ENCODE assay signal across 1 cellular context in the genomic region with DNA sequence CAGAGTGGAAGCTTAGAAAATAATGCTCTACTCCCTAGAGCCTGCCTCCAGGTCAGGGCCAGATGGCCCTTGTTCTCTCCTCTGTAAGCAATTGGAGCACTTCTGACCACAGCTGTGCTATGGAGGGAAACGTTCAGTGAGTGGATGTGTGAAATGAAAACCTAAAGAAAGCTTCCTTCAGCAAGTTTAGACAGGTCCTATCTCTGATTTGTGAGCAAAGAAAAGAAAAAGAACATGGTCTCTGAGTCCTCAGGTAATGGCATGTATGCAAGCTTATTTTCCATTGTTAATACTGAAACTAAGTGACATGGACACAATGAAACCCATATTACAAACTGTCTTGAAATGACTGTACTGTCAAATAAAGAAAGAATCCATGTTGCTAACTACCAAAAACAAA.
TF ChIP-seq lines count a peak whose summit lies in the region.

No MANE protein-coding gene starts in this region.

TF ChIP-seq in GM12878, 131 proteins besides CTCF, POLR2A, EP300 and RAD21 (continued from another document and continues in another):
- TF ChIP-seq, protein P1, sequence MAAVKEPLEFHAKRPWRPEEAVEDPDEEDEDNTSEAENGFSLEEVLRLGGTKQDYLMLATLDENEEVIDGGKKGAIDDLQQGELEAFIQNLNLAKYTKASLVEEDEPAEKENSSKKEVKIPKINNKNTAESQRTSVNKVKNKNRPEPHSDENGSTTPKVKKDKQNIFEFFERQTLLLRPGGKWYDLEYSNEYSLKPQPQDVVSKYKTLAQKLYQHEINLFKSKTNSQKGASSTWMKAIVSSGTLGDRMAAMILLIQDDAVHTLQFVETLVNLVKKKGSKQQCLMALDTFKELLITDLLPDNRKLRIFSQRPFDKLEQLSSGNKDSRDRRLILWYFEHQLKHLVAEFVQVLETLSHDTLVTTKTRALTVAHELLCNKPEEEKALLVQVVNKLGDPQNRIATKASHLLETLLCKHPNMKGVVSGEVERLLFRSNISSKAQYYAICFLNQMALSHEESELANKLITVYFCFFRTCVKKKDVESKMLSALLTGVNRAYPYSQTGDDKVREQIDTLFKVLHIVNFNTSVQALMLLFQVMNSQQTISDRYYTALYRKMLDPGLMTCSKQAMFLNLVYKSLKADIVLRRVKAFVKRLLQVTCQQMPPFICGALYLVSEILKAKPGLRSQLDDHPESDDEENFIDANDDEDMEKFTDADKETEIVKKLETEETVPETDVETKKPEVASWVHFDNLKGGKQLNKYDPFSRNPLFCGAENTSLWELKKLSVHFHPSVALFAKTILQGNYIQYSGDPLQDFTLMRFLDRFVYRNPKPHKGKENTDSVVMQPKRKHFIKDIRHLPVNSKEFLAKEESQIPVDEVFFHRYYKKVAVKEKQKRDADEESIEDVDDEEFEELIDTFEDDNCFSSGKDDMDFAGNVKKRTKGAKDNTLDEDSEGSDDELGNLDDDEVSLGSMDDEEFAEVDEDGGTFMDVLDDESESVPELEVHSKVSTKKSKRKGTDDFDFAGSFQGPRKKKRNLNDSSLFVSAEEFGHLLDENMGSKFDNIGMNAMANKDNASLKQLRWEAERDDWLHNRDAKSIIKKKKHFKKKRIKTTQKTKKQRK (IDR thresholded peaks at IDR 0.05; ENCODE audit: low read depth, low read length) = no peak
- TF ChIP-seq CBFB (IDR thresholded peaks at IDR 0.05; ENCODE audit: low read depth) (no peak), RUNX3 (IDR thresholded peaks at IDR 0.05; ENCODE audit: low read length) (peak; percentile 85), TBL1XR1 (IDR thresholded peaks at IDR 0.05; ENCODE audit: low read depth, low read length) (no peak), ZBED1 (IDR thresholded peaks at IDR 0.05; ENCODE audit: borderline replicate concordance) (peak; percentile 79; the same call in 1 of the 2 replicates), HDAC2 (IDR thresholded peaks at IDR 0.05) (no peak), ZZZ3 (IDR thresholded peaks at IDR 0.05; ENCODE audit: control insufficient read depth, insufficient read length, low read depth) (no peak), BCL11A (IDR thresholded peaks at IDR 0.05; ENCODE audit: low read depth, low read length) (peak; percentile 42; the same call in 1 of the 2 replicates), PAX8 (IDR thresholded peaks at IDR 0.05) (no peak), POU2F2 (IDR thresholded peaks at IDR 0.05; ENCODE audit: borderline replicate concordance, low read depth, low read length) (no peak), POLR2AphosphoS5 (IDR thresholded peaks at IDR 0.05; ENCODE audit: low read length) (no peak), YY1 (IDR thresholded peaks at IDR 0.05; ENCODE audit: low read depth, low read length) (0 out of 2 replicates have a peak, but pooled peaks have one; percentile 11), KDM1A (IDR thresholded peaks at IDR 0.05; ENCODE audit: borderline replicate concordance) (no peak), DPF2 (IDR thresholded peaks at IDR 0.05) (0 out of 2 replicates have a peak, but pooled peaks have one; percentile 16), EZH2 (IDR thresholded peaks at IDR 0.05; ENCODE audit: borderline replicate concordance, control insufficient read depth, low read depth, low read length) (no peak), ATF7 (IDR thresholded peaks at IDR 0.05; ENCODE audit: low read depth) (no peak), ASH2L (IDR thresholded peaks at IDR 0.05; ENCODE audit: borderline replicate concordance, low read depth) (no peak), FOXM1 (IDR thresholded peaks at IDR 0.05; ENCODE audit: low read depth, low read length) (peak; percentile 90), ETV6 (conservative IDR thresholded peaks at IDR 0.05 in 1 of 2, IDR thresholded peaks at IDR 0.05 in 1 of 2; ENCODE audit: borderline replicate concordance in 1 of 2, low read depth in 1 of 2) (peak in 1 of 2 experiments; percentile 74; a peak in 1 of 4 replicates), MXI1 (IDR thresholded peaks at IDR 0.05; ENCODE audit: low read depth, low read length) (no peak), TAF1 (IDR thresholded peaks at IDR 0.05; ENCODE audit: borderline replicate concordance, low read depth, low read length) (no peak), IKZF1 (conservative IDR thresholded peaks at IDR 0.05) (no peak), NFYA (IDR thresholded peaks at IDR 0.05; ENCODE audit: borderline replicate concordance, low read depth, low read length) (no peak), SRF (IDR thresholded peaks at IDR 0.05; ENCODE audit: low read depth in 2 of 2, low read length in 2 of 2) (no peak), YBX1 (IDR thresholded peaks at IDR 0.05) (no peak), CBX3 (IDR thresholded peaks at IDR 0.05; ENCODE audit: borderline replicate concordance, low read depth) (no peak), SIX5 (IDR thresholded peaks at IDR 0.05; ENCODE audit: low read depth, low read length, severe bottlenecking) (no peak), FOXK2 (IDR thresholded peaks at IDR 0.05) (no peak), EGR1 (IDR thresholded peaks at IDR 0.05; ENCODE audit: borderline replicate concordance in 1 of 2, low read depth in 2 of 2, low read length in 2 of 2) (no peak), CEBPB (IDR thresholded peaks at IDR 0.05; ENCODE audit: borderline replicate concordance in 1 of 2, low read depth in 2 of 2, low read length in 2 of 2) (0 out of 4 replicates have a peak, but pooled peaks of 1 of the 2 experiments have one; percentile 22), IKZF2 (IDR thresholded peaks at IDR 0.05) (peak; percentile 37 to 40; a peak in 2 of 4 replicates), HDGF (IDR thresholded peaks at IDR 0.05) (no peak), NR2C2 (IDR thresholded peaks at IDR 0.05; ENCODE audit: borderline replicate concordance, control insufficient read depth, insufficient read length, low read depth) (no peak), BRCA1 (IDR thresholded peaks at IDR 0.05; ENCODE audit: low read depth, low read length) (no peak), TCF7 (IDR thresholded peaks at IDR 0.05; ENCODE audit: borderline replicate concordance) (no peak), SUZ12 (IDR thresholded peaks at IDR 0.05; ENCODE audit: unreplicated experiment) (no peak), FOS (IDR thresholded peaks at IDR 0.05; ENCODE audit: borderline replicate concordance, extremely low read depth, insufficient read length) (no peak)
- TF ChIP-seq, protein P2, sequence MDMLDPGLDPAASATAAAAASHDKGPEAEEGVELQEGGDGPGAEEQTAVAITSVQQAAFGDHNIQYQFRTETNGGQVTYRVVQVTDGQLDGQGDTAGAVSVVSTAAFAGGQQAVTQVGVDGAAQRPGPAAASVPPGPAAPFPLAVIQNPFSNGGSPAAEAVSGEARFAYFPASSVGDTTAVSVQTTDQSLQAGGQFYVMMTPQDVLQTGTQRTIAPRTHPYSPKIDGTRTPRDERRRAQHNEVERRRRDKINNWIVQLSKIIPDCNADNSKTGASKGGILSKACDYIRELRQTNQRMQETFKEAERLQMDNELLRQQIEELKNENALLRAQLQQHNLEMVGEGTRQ (IDR thresholded peaks at IDR 0.05; ENCODE audit: borderline replicate concordance, low read depth, low read length) = no peak
- TF ChIP-seq, protein P3, sequence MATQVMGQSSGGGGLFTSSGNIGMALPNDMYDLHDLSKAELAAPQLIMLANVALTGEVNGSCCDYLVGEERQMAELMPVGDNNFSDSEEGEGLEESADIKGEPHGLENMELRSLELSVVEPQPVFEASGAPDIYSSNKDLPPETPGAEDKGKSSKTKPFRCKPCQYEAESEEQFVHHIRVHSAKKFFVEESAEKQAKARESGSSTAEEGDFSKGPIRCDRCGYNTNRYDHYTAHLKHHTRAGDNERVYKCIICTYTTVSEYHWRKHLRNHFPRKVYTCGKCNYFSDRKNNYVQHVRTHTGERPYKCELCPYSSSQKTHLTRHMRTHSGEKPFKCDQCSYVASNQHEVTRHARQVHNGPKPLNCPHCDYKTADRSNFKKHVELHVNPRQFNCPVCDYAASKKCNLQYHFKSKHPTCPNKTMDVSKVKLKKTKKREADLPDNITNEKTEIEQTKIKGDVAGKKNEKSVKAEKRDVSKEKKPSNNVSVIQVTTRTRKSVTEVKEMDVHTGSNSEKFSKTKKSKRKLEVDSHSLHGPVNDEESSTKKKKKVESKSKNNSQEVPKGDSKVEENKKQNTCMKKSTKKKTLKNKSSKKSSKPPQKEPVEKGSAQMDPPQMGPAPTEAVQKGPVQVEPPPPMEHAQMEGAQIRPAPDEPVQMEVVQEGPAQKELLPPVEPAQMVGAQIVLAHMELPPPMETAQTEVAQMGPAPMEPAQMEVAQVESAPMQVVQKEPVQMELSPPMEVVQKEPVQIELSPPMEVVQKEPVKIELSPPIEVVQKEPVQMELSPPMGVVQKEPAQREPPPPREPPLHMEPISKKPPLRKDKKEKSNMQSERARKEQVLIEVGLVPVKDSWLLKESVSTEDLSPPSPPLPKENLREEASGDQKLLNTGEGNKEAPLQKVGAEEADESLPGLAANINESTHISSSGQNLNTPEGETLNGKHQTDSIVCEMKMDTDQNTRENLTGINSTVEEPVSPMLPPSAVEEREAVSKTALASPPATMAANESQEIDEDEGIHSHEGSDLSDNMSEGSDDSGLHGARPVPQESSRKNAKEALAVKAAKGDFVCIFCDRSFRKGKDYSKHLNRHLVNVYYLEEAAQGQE (IDR thresholded peaks at IDR 0.05; ENCODE audit: low read depth, low read length) = no peak
- TF ChIP-seq, protein P4, sequence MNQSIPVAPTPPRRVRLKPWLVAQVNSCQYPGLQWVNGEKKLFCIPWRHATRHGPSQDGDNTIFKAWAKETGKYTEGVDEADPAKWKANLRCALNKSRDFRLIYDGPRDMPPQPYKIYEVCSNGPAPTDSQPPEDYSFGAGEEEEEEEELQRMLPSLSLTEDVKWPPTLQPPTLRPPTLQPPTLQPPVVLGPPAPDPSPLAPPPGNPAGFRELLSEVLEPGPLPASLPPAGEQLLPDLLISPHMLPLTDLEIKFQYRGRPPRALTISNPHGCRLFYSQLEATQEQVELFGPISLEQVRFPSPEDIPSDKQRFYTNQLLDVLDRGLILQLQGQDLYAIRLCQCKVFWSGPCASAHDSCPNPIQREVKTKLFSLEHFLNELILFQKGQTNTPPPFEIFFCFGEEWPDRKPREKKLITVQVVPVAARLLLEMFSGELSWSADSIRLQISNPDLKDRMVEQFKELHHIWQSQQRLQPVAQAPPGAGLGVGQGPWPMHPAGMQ (IDR thresholded peaks at IDR 0.05; ENCODE audit: borderline replicate concordance) = no peak
- TF ChIP-seq, protein P5, sequence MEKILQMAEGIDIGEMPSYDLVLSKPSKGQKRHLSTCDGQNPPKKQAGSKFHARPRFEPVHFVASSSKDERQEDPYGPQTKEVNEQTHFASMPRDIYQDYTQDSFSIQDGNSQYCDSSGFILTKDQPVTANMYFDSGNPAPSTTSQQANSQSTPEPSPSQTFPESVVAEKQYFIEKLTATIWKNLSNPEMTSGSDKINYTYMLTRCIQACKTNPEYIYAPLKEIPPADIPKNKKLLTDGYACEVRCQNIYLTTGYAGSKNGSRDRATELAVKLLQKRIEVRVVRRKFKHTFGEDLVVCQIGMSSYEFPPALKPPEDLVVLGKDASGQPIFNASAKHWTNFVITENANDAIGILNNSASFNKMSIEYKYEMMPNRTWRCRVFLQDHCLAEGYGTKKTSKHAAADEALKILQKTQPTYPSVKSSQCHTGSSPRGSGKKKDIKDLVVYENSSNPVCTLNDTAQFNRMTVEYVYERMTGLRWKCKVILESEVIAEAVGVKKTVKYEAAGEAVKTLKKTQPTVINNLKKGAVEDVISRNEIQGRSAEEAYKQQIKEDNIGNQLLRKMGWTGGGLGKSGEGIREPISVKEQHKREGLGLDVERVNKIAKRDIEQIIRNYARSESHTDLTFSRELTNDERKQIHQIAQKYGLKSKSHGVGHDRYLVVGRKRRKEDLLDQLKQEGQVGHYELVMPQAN (conservative IDR thresholded peaks at IDR 0.05) = no peak
- TF ChIP-seq, protein P6, sequence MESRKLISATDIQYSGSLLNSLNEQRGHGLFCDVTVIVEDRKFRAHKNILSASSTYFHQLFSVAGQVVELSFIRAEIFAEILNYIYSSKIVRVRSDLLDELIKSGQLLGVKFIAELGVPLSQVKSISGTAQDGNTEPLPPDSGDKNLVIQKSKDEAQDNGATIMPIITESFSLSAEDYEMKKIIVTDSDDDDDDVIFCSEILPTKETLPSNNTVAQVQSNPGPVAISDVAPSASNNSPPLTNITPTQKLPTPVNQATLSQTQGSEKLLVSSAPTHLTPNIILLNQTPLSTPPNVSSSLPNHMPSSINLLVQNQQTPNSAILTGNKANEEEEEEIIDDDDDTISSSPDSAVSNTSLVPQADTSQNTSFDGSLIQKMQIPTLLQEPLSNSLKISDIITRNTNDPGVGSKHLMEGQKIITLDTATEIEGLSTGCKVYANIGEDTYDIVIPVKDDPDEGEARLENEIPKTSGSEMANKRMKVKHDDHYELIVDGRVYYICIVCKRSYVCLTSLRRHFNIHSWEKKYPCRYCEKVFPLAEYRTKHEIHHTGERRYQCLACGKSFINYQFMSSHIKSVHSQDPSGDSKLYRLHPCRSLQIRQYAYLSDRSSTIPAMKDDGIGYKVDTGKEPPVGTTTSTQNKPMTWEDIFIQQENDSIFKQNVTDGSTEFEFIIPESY (IDR thresholded peaks at IDR 0.05) = no peak
- TF ChIP-seq, protein P7, sequence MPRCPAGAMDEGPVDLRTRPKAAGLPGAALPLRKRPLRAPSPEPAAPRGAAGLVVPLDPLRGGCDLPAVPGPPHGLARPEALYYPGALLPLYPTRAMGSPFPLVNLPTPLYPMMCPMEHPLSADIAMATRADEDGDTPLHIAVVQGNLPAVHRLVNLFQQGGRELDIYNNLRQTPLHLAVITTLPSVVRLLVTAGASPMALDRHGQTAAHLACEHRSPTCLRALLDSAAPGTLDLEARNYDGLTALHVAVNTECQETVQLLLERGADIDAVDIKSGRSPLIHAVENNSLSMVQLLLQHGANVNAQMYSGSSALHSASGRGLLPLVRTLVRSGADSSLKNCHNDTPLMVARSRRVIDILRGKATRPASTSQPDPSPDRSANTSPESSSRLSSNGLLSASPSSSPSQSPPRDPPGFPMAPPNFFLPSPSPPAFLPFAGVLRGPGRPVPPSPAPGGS (IDR thresholded peaks at IDR 0.05; ENCODE audit: borderline replicate concordance, insufficient read depth, low read depth, low read length, poor library complexity, severe bottlenecking) = peak; percentile 60
- TF ChIP-seq, protein P8, sequence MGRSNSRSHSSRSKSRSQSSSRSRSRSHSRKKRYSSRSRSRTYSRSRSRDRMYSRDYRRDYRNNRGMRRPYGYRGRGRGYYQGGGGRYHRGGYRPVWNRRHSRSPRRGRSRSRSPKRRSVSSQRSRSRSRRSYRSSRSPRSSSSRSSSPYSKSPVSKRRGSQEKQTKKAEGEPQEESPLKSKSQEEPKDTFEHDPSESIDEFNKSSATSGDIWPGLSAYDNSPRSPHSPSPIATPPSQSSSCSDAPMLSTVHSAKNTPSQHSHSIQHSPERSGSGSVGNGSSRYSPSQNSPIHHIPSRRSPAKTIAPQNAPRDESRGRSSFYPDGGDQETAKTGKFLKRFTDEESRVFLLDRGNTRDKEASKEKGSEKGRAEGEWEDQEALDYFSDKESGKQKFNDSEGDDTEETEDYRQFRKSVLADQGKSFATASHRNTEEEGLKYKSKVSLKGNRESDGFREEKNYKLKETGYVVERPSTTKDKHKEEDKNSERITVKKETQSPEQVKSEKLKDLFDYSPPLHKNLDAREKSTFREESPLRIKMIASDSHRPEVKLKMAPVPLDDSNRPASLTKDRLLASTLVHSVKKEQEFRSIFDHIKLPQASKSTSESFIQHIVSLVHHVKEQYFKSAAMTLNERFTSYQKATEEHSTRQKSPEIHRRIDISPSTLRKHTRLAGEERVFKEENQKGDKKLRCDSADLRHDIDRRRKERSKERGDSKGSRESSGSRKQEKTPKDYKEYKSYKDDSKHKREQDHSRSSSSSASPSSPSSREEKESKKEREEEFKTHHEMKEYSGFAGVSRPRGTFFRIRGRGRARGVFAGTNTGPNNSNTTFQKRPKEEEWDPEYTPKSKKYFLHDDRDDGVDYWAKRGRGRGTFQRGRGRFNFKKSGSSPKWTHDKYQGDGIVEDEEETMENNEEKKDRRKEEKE (IDR thresholded peaks at IDR 0.05) = no peak
